16 cellular contexts compared by ENCODE assay signal in genomic region chr1:66240491-66241484, GRCh38.
"Had no signal": no experiment of that assay in that cellular context is flagged by ENCODE, and none has a peak within 500 bp of the region (broad histone marks: within the 10 kb centered on the region; RNA-seq: fewer than 3 reads in every experiment).

No MANE protein-coding gene starts in this region.

- H3K27ac ChIP-seq: spleen, VCaP had no signal

- H3K9me3 ChIP-seq: spleen had no signal

- DNase-seq: activated CD4-positive, alpha-beta memory T cell treated with anti-CD3 and anti-CD28 coated beads, Interleukin-2, amount 10 ng/mL, durations not matched to agents 7 days and 5 days; activated CD8-positive, alpha-beta memory T cell treated with anti-CD3 and anti-CD28 coated beads, Interleukin-2, amount 50 U/mL, for 48 hours; activated naive CD4-positive, alpha-beta T cell treated with Interleukin-2 at 50 U/mL for 16 hours; activated naive CD8-positive, alpha-beta T cell treated with anti-CD3 and anti-CD28 coated beads, Interleukin-2, amount 50 U/mL, for 24 hours; cerebellar nuclear complex; immature natural killer cell; left colon; natural killer cell; posterior cingulate gyrus; right cardiac atrium; spleen; stimulated activated CD4-positive, alpha-beta T cell treated with anti-CD3 and anti-CD28 coated beads, Interleukin-1b, Interleukin-23, amount 100 ng/mL, for 48 hours; stimulated activated naive B cell treated with anti-CD40 and anti-IgM and Interleukin-4, amounts not matched to agents 10 μg/mL and 1 μg/mL and 100 μg/mL, for 72 hours; SW 1271 had no signal

- H3K4me3 ChIP-seq: spleen had no signal

- H3K36me3 ChIP-seq: spleen had no signal

- FAIRE-seq: endometrium had no signal
